1 cellular context compared by ENCODE assay signal in genomic region chr11:73384127-73384441, GRCh38.
TF ChIP-seq lines count a peak whose summit lies in the region.

No MANE protein-coding gene starts in this region.

TF ChIP-seq in HepG2, 621 proteins besides CTCF, POLR2A, EP300 and RAD21 (continued from another document):
- TF ChIP-seq ZBTB4 (CRISPR knock-in tag; IDR thresholded peaks at IDR 0.05; ENCODE audit: borderline replicate concordance): no peak
- TF ChIP-seq FOXM1 (CRISPR knock-in tag; IDR thresholded peaks at IDR 0.05): no peak
- no peak for TF ChIP-seq ZNF24 (IDR thresholded peaks at IDR 0.05)
- no peak for TF ChIP-seq AHR (CRISPR knock-in tag; IDR thresholded peaks at IDR 0.05)
- TF ChIP-seq JDP2 (CRISPR knock-in tag; IDR thresholded peaks at IDR 0.05; ENCODE audit: borderline replicate concordance): no peak
- no peak for TF ChIP-seq GATA4 (IDR thresholded peaks at IDR 0.05; ENCODE audit: borderline replicate concordance, low read depth)
- no peak for TF ChIP-seq ZNF749 (CRISPR knock-in tag; IDR thresholded peaks at IDR 0.05; ENCODE audit: borderline replicate concordance)
